Comparison of ENCODE assay signal across 1 cellular context in genomic region chr5:36523931-36524330, GRCh38.
TF ChIP-seq lines count a peak whose summit lies in the region.

No MANE protein-coding gene starts in this region.

TF ChIP-seq in GM23338, 12 proteins besides CTCF, POLR2A, EP300 and RAD21 (continued from another document):
- TF ChIP-seq ZNF462 (CRISPR knock-in tag; IDR thresholded peaks at IDR 0.05) = no peak
- TF ChIP-seq REST (IDR thresholded peaks at IDR 0.05; ENCODE audit: unreplicated experiment) = no peak
- TF ChIP-seq ZNF331 (CRISPR knock-in tag; IDR thresholded peaks at IDR 0.05; ENCODE audit: low read depth) = no peak
- TF ChIP-seq STAT1 (IDR thresholded peaks at IDR 0.05; ENCODE audit: unreplicated experiment) = no peak
- TF ChIP-seq EZH2 (IDR thresholded peaks at IDR 0.05; ENCODE audit: low read depth, unreplicated experiment) = no peak
TF ChIP-seq in GM23338: peak in this region for 0.
